22 cellular contexts compared by ENCODE assay signal in the genomic region with DNA sequence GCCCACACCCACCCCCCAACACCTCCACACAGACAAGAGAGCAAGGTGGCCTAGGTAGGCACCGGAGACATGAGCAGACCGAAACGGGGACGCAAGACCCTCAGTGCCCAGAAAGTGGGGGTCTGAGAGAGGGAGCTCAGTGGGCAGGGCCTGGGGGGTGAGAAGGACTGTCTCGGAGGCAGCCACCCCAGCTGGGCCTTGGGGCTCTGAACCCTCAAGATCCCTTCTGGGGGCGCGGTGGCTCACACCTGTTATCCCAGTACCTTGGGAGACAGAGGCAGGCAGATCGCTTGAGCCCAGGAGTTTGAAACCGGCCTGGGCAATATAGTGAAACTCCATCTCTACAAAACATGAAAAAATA. TPM values are rescaled to one million over a fixed set of nuclear protein-coding genes. Genes with fewer than 3 reads are reported as not detected.
A peak's percentile ranks its signal among the peaks of the same experiment; 100 is the strongest.
DNase-seq lines count a peak whose midpoint lies in the region; ATAC-seq and TF ChIP-seq lines count a peak whose summit lies in the region.
"Had no signal": no experiment of that assay in that cellular context is flagged by ENCODE, and none has a peak within 500 bp of the region (broad histone marks: within the 10 kb centered on the region; RNA-seq: fewer than 3 reads in every experiment).

No MANE protein-coding gene starts in this region.

- peak overlapping the region in 6 of 10 experiments; percentile 2 to 48 (median 8); a peak in 3 of 20 replicates for H3K4me3 ChIP-seq in BLaER1 treated with 17β-estradiol and CSF1 and Interleukin-3, amounts not matched to agents 10 nM and 100 nM
- H3K4me3 ChIP-seq in OCI-LY1 (ENCODE audit: low read depth, low read length, poor library complexity, severe bottlenecking): no peak overlapping the region
- no peak overlapping the region for H3K4me3 ChIP-seq in osteoblast (ENCODE audit: insufficient read depth, low read length)
- H3K4me3 ChIP-seq: A549, GM23338, PC-9, SJSA1 had no signal

- TF ChIP-seq CTCF in OCI-LY1 (IDR thresholded peaks at IDR 0.05; ENCODE audit: low read length) (no peak), osteoblast (IDR thresholded peaks at IDR 0.05; ENCODE audit: extremely low read depth, low read depth, low read length) (no peak)

- no peaks in the 10 kb centered on the region for H3K79me2 ChIP-seq in OCI-LY1 (ENCODE audit: insufficient read depth, low read length)
- no peaks in the 10 kb centered on the region for H3K79me2 ChIP-seq in osteoblast (ENCODE audit: insufficient read depth, low read length)

- peak overlapping the region; percentile 67 to 99 (median 92) for H3K4me2 ChIP-seq in BLaER1 treated with 17β-estradiol and CSF1 and Interleukin-3, amounts not matched to agents 10 nM and 100 nM
- H3K4me2 ChIP-seq in OCI-LY1 (ENCODE audit: low read length): peak overlapping the region; percentile 49
- H3K4me2 ChIP-seq in osteoblast (ENCODE audit: insufficient read depth, low read length): no peak overlapping the region
- H3K4me2 ChIP-seq: A549, GM23338, PC-9 had no signal

- H4K20me1 ChIP-seq in BLaER1 treated with 17β-estradiol and CSF1 and Interleukin-3, amounts not matched to agents 10 nM and 100 nM: peaks cover 0 to 12% (median 0%) of the 10 kb centered on the region in 11 experiments; a peak in 7 of 22 replicates
- H4K20me1 ChIP-seq in OCI-LY1 (ENCODE audit: insufficient read depth, low read length) (no peaks in the 10 kb centered on the region), osteoblast (ENCODE audit: insufficient read depth, low read length) (no peaks in the 10 kb centered on the region)

- H3K4me1 ChIP-seq in BLaER1 treated with 17β-estradiol and CSF1 and Interleukin-3, amounts not matched to agents 10 nM and 100 nM: peaks cover 38 to 78% (median 73%) of the 10 kb centered on the region in 10 experiments
- H3K4me1 ChIP-seq in OCI-LY1 (ENCODE audit: insufficient read depth, low read length, severe bottlenecking) (peaks cover 70% of the 10 kb centered on the region), osteoblast (ENCODE audit: insufficient read depth, low read length) (no peaks in the 10 kb centered on the region)

- DNase-seq in osteoblast (ENCODE audit: insufficient read length, low spot score, missing footprints): peak; percentile 42
- DNase-seq: Calu3, DMS79 treated with DMSO at 0.1 percent for 48 hours, GF-D8, HCEC 1CT, MV-4-11, NCI-H1105 treated with DMSO at 0.1 percent for 48 hours, NCI-H1930, NCI-H2107, NCI-H524 treated with DMSO at 0.1 percent for 48 hours, NCI-H774, PC-9, Right ventricle myocardium superior had no signal

- peaks cover 0 to 9% (median 7%) of the 10 kb centered on the region in 11 experiments; a peak in 17 of 22 replicates for H3K9me3 ChIP-seq in BLaER1 treated with 17β-estradiol and CSF1 and Interleukin-3, amounts not matched to agents 10 nM and 100 nM (replicated peaks in 1 of 11)
- H3K9me3 ChIP-seq in OCI-LY1 (ENCODE audit: low read length): 0 out of 2 replicates have a peak, but pooled peaks cover 4% of the 10 kb centered on the region
- H3K9me3 ChIP-seq in osteoblast (ENCODE audit: low read depth, low read length): no peaks in the 10 kb centered on the region
- H3K9me3 ChIP-seq: A549, SJSA1 had no signal

- peak overlapping the region in 9 of 11 experiments; percentile 22 to 77 (median 62); a peak in 19 of 22 replicates for H3K9ac ChIP-seq in BLaER1 treated with 17β-estradiol and CSF1 and Interleukin-3, amounts not matched to agents 10 nM and 100 nM
- peak overlapping the region; percentile 61 for H3K9ac ChIP-seq in OCI-LY1 (ENCODE audit: low read length)

- peak overlapping the region in 9 of 11 experiments; percentile 31 to 85 (median 67); a peak in 17 of 22 replicates for H3K27ac ChIP-seq in BLaER1 treated with 17β-estradiol and CSF1 and Interleukin-3, amounts not matched to agents 10 nM and 100 nM
- H3K27ac ChIP-seq in OCI-LY1 (ENCODE audit: low read depth, low read length, poor library complexity, severe bottlenecking) (peak overlapping the region; percentile 98), osteoblast (ENCODE audit: low read depth, low read length) (no peak overlapping the region)
- H3K27ac ChIP-seq: A549, PC-9, SJSA1 had no signal

- H3F3A ChIP-seq in OCI-LY1 (ENCODE audit: insufficient read depth, low read length): peaks cover 6% of the 10 kb centered on the region; the same call in 1 of the 2 replicates

- H3K9me2 ChIP-seq in OCI-LY1 (ENCODE audit: low read depth, low read length): no peaks in the 10 kb centered on the region

- no peak for ATAC-seq in HG03159 (IDR thresholded peaks at IDR 0.05; ENCODE audit: unreplicated experiment)
- no peak for ATAC-seq in HG03025 (IDR thresholded peaks at IDR 0.05; ENCODE audit: low FRiP score, unreplicated experiment)

- H2AFZ ChIP-seq in OCI-LY1 (ENCODE audit: low read length) (no peak overlapping the region), osteoblast (ENCODE audit: low read length) (no peak overlapping the region)
- H2AFZ ChIP-seq: GM23338, PC-9 had no signal

- no peaks in the 10 kb centered on the region for H3K36me3 ChIP-seq in BLaER1 treated with 17β-estradiol and CSF1 and Interleukin-3, amounts not matched to agents 10 nM and 100 nM
- H3K36me3 ChIP-seq in OCI-LY1 (ENCODE audit: insufficient read depth, low read length) (no peaks in the 10 kb centered on the region), osteoblast (ENCODE audit: insufficient read depth, low read length) (no peaks in the 10 kb centered on the region)
- H3K36me3 ChIP-seq: SJSA1 had no signal

- H3K27me3 ChIP-seq in BLaER1 treated with 17β-estradiol and CSF1 and Interleukin-3, amounts not matched to agents 10 nM and 100 nM: no peaks in the 10 kb centered on the region
- H3K27me3 ChIP-seq in OCI-LY1 (ENCODE audit: insufficient read depth, low read length) (no peaks in the 10 kb centered on the region), osteoblast (ENCODE audit: insufficient read depth, low read length) (peaks cover 8% of the 10 kb centered on the region)
- H3K27me3 ChIP-seq: SJSA1 had no signal

RNA-seq across cellular contexts. Expression of a gene that starts 9.1 kb away (rescaled TPM):
- 84.6 and 88.7 TPM in 2 replicates for total RNA-seq in osteoblast

RNA-seq across cellular contexts. Expression of a gene that starts 15.1 kb away (rescaled TPM):
- 0.29 and 0.36 TPM in 2 replicates for total RNA-seq in osteoblast
- total RNA-seq: HT-29, Right ventricle myocardium superior, RPMI7951, SJSA1 had no signal

RNA-seq across cellular contexts. Expression of a gene that starts 19.1 kb away (rescaled TPM):
- total RNA-seq in osteoblast: not detected in 2 replicates

Comparison
In these comparisons a context has a peak if more than half of its experiments do, and no peak if none do; other contexts are left out.
1. H3K4me3 ChIP-seq: peak in BLaER1 treated with 17β-estradiol and CSF1 and Interleukin-3, amounts not matched to agents 10 nM and 100 nM (6 of 10); none in OCI-LY1 (single experiment) and osteoblast (single experiment).